ENCODE assay signal across 14 cellular contexts in the genomic region with DNA sequence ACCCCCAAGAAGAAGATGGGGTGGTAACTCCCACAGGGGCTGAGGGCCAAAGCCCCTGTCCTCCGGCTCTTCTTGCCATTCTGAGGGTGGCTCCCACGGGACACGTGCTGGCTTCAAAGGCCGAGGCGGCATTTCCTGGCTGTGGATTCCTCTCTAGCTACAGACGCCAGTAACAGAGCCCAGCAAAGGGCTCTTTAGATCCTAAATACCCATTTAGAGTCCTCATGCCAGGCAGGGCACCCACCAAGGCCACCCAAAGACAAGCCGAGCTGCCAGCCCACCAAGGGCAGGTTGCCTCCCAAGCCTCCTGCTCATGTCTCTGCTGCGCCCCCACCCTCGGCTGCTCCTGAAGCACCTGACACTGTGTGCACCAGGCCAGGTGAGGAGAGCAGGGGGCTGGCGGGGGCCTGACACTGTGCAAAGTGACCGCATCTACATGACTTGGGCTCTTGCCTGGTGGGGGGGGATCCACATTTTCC. TPM values are rescaled to one million over a fixed set of nuclear protein-coding genes. Genes with fewer than 3 reads are reported as not detected.
DNase-seq lines count a peak whose midpoint lies in the region; ATAC-seq, FAIRE-seq and TF ChIP-seq lines count a peak whose summit lies in the region.
"Had no signal": no experiment of that assay in that cellular context is flagged by ENCODE, and none has a peak within 500 bp of the region (broad histone marks: within the 10 kb centered on the region; RNA-seq: fewer than 3 reads in every experiment).

No MANE protein-coding gene starts in this region.

- H3K79me2 ChIP-seq in H1 (ENCODE audit: control insufficient read depth in 1 of 2, insufficient read depth in 2 of 2, low read length in 2 of 2) (no peaks in the 10 kb centered on the region), osteoblast (ENCODE audit: insufficient read depth, low read length) (no peaks in the 10 kb centered on the region)

- H3K9ac ChIP-seq in H1 (replicated peaks in 1 of 4; ENCODE audit: extremely low read depth in 1 of 4, low read depth in 3 of 4, low read length in 3 of 4) = no peak overlapping the region

- peak; percentile 26 for DNase-seq in left ventricle myocardium superior
- no peak for DNase-seq in heart right ventricle
- no peak for DNase-seq in H1 (ENCODE audit: low read depth in 1 of 2, low spot score in 2 of 2)
- DNase-seq in osteoblast (ENCODE audit: insufficient read length, low spot score, missing footprints) = peak; percentile 72
- no peak for DNase-seq in effector memory CD4-positive, alpha-beta T cell
- DNase-seq in cerebellar nuclear complex (lab: John Stamatoyannopoulos, UW) = no peak
- DNase-seq in NCI-H510A (lab: John Stamatoyannopoulos, UW) = no peak
- DNase-seq: Calu3; CD4-positive, CD25-positive, alpha-beta regulatory T cell; DMS 273 treated with DMSO at 0.1 percent for 48 hours had no signal

- H3K27ac ChIP-seq in heart right ventricle (no peak overlapping the region), H1 (ENCODE audit: low read depth, low read length) (no peak overlapping the region), osteoblast (ENCODE audit: low read depth, low read length) (no peak overlapping the region)
- no peak overlapping the region for H3K27ac ChIP-seq in effector memory CD4-positive, alpha-beta T cell (ENCODE audit: insufficient read depth, low read length, poor library complexity, severe bottlenecking)
- H3K27ac ChIP-seq: 22Rv1, HL-60 had no signal

- TF ChIP-seq RAD21 in H1 (IDR thresholded peaks at IDR 0.05 in 1 of 2, conservative IDR thresholded peaks at IDR 0.05 in 1 of 2; ENCODE audit: low read depth in 2 of 2, low read length in 2 of 2) = no peak

- ATAC-seq in left ventricle myocardium superior = no peak
- ATAC-seq in heart right ventricle = no peak

- no peaks in the 10 kb centered on the region for H3K79me1 ChIP-seq in H1 (ENCODE audit: low read depth, low read length)

- H3K4me1 ChIP-seq in heart right ventricle (peaks cover 0 to 2% (median 0%) of the 10 kb centered on the region in 9 donors), H1 (replicated peaks in 1 of 4; ENCODE audit: control insufficient read depth in 3 of 4, insufficient read depth in 4 of 4, low read length in 3 of 4) (peaks cover 0 to 5% (median 2%) of the 10 kb centered on the region in 4 experiments; a peak in 4 of 7 replicates), osteoblast (ENCODE audit: insufficient read depth, low read length) (no peaks in the 10 kb centered on the region)
- no peaks in the 10 kb centered on the region for H3K4me1 ChIP-seq in effector memory CD4-positive, alpha-beta T cell (ENCODE audit: control insufficient read depth, insufficient read depth, low read length, poor library complexity, severe bottlenecking)

- H3K56ac ChIP-seq in H1 (replicated peaks; ENCODE audit: insufficient read length, low read depth, low read length) = no peak overlapping the region

- TF ChIP-seq CTCF in heart right ventricle (IDR thresholded peaks at IDR 0.05) (no peak), H1 (IDR thresholded peaks at IDR 0.05; ENCODE audit: control extremely low read depth in 1 of 3, insufficient read depth in 1 of 3, low read depth in 1 of 3, low read length in 3 of 3) (no peak), osteoblast (IDR thresholded peaks at IDR 0.05; ENCODE audit: extremely low read depth, low read depth, low read length) (no peak)

- intact Hi-C loops in left ventricle myocardium superior (cut with micrococcal nuclease) (no loop called here), heart right ventricle (cut with DNase I) (no loop called here)

- peak overlapping the region; percentile 28; the same call in 1 of the 2 replicates for H4K8ac ChIP-seq in H1 (ENCODE audit: extremely low read depth, insufficient read depth, low read length)

- H3K36me3 ChIP-seq in heart right ventricle (peaks cover 0 to 12% (median 0%) of the 10 kb centered on the region in 9 donors), H1 (ENCODE audit: control insufficient read depth in 2 of 4, insufficient read depth in 4 of 4, low read length in 3 of 4) (peaks cover 0 to 18% (median 1%) of the 10 kb centered on the region in 4 experiments; a peak in 4 of 8 replicates), osteoblast (ENCODE audit: insufficient read depth, low read length) (no peaks in the 10 kb centered on the region)
- H3K36me3 ChIP-seq in effector memory CD4-positive, alpha-beta T cell (ENCODE audit: control insufficient read depth, insufficient read depth, low read length) = no peaks in the 10 kb centered on the region

- no peak overlapping the region for H3K14ac ChIP-seq in H1 (ENCODE audit: insufficient read length)

- TF ChIP-seq EP300 in H1 (IDR thresholded peaks at IDR 0.05; ENCODE audit: borderline replicate concordance in 1 of 2, low read depth in 2 of 2, low read length in 2 of 2) = no peak

- no peak overlapping the region for H2BK5ac ChIP-seq in H1 (ENCODE audit: low read depth, low read length)

- H2BK12ac ChIP-seq in H1 (ENCODE audit: low read depth, low read length) = no peak overlapping the region

- H4K5ac ChIP-seq in H1 (ENCODE audit: insufficient read length, low read depth, low read length) = no peak overlapping the region

- POLR2A ChIA-PET in H1 (lab: Charles Lee; ENCODE audit: partially characterized antibody) = interaction anchor here (0.9 to 1.8 kb wide), 4 partner anchors 13 to 32 kb away, joined by 3 to 4 read pairs (median 4); a partner anchor contains a TSS

- no peak overlapping the region for H2BK20ac ChIP-seq in H1 (ENCODE audit: low read length)

- H3K4me2 ChIP-seq in H1 (ENCODE audit: insufficient read depth in 1 of 2, low read depth in 2 of 2, low read length in 2 of 2) = no peak overlapping the region
- no peak overlapping the region for H3K4me2 ChIP-seq in osteoblast (ENCODE audit: insufficient read depth, low read length)

- H4K91ac ChIP-seq in H1 (replicated peaks; ENCODE audit: insufficient read length, low read length) = no peak overlapping the region

- CTCF ChIA-PET in H1 (lab: Charles Lee; ENCODE audit: partially characterized antibody) = interaction anchor here (3.7 to 13.8 kb wide), 3 partner anchors 9 to 113 kb away, joined by 20 to 199 read pairs (median 58); a partner anchor contains a TSS

- H3K4ac ChIP-seq in H1 (replicated peaks; ENCODE audit: insufficient read length, low read depth, low read length) = no peak overlapping the region

- H3K23me2 ChIP-seq in H1 (ENCODE audit: low read depth, low read length) = no peaks in the 10 kb centered on the region

- no peak overlapping the region for H2AFZ ChIP-seq in H1 (ENCODE audit: low read length)
- no peak overlapping the region for H2AFZ ChIP-seq in osteoblast (ENCODE audit: low read length)

- H3K4me3 ChIP-seq in heart right ventricle (no peak overlapping the region), H1 (ENCODE audit: extremely low read depth in 1 of 4, insufficient read depth in 2 of 4, low read depth in 3 of 4, low read length in 4 of 4) (no peak overlapping the region), osteoblast (ENCODE audit: insufficient read depth, low read length) (no peak overlapping the region)
- H3K4me3 ChIP-seq in effector memory CD4-positive, alpha-beta T cell (ENCODE audit: insufficient read depth, low read depth, low read length, poor library complexity, severe bottlenecking) = no peak overlapping the region

- 87 to 90% methylated on average over 11 of the region's 11 CpGs for WGBS in heart right ventricle, 2 donors
- WGBS in H1 (ENCODE audit: extremely low coverage in 1 of 2, insufficient coverage in 1 of 2, insufficient read length in 1 of 2, insufficient replicate concordance in 2 of 2, low coverage in 1 of 2, low lambda C conversion rate in 2 of 2, missing lambda C conversion rate in 1 of 2), 2 experiments = 86% methylated on average over 10 of the region's 11 CpGs; no CpG with 5 or more reads in 1 of the 2 experiments

- no peak overlapping the region for H3K23ac ChIP-seq in H1 (ENCODE audit: insufficient read length)

- TF ChIP-seq POLR2A in H1 (IDR thresholded peaks at IDR 0.05; ENCODE audit: control extremely low read depth in 1 of 2, low read depth in 2 of 2, low read length in 2 of 2) = no peak

- no peak overlapping the region for H2AK5ac ChIP-seq in H1 (ENCODE audit: low read depth, low read length)

- no peaks in the 10 kb centered on the region for H3K27me3 ChIP-seq in heart right ventricle
- no peaks in the 10 kb centered on the region for H3K27me3 ChIP-seq in H1 (replicated peaks in 1 of 4; ENCODE audit: control insufficient read depth in 3 of 4, extremely low read depth in 1 of 4, insufficient read depth in 3 of 4, low read length in 3 of 4)
- H3K27me3 ChIP-seq in osteoblast (ENCODE audit: insufficient read depth, low read length) = no peaks in the 10 kb centered on the region
- H3K27me3 ChIP-seq in effector memory CD4-positive, alpha-beta T cell (replicated peaks; ENCODE audit: control insufficient read depth, insufficient read depth, low read length, poor library complexity, severe bottlenecking) = no peaks in the 10 kb centered on the region

- H4K20me1 ChIP-seq in H1 (replicated peaks in 1 of 2; ENCODE audit: control insufficient read depth in 1 of 2, insufficient read depth in 2 of 2, low read length in 2 of 2) (peaks cover 2 to 6% of the 10 kb centered on the region in 2 experiments), osteoblast (ENCODE audit: insufficient read depth, low read length) (no peaks in the 10 kb centered on the region)

- no peak overlapping the region for H3K18ac ChIP-seq in H1 (ENCODE audit: extremely low read depth, low read length)

- H2BK15ac ChIP-seq in H1 (ENCODE audit: low read length) = no peak overlapping the region

- no peak for FAIRE-seq in H1 (lab: Jason Lieb, UNC)
- FAIRE-seq: GM18507, H54 had no signal

- H2BK120ac ChIP-seq in H1 (replicated peaks; ENCODE audit: low read depth, low read length) = no peak overlapping the region

- H3K9me3 ChIP-seq in heart right ventricle (no peaks in the 10 kb centered on the region), H1 (ENCODE audit: insufficient read depth in 2 of 2, low read depth in 1 of 2, low read length in 1 of 2) (no peaks in the 10 kb centered on the region), osteoblast (ENCODE audit: low read depth, low read length) (no peaks in the 10 kb centered on the region)
- H3K9me3 ChIP-seq in effector memory CD4-positive, alpha-beta T cell (ENCODE audit: control insufficient read depth, low read length) = no peaks in the 10 kb centered on the region

RNA-seq across cellular contexts. Expression of a gene that starts 5.7 kb away (rescaled TPM):
- 17.2 TPM for total RNA-seq in left ventricle myocardium superior
- total RNA-seq in heart right ventricle = 10 to 100 TPM in 9 of 10 donors, 1 to 10 TPM in 1; 9.1 to 20.7 (median 13.6) TPM
- polyA plus RNA-seq in heart right ventricle = 10 to 100 TPM; 13.7 to 33.1 TPM
- 64.3 and 67.6 TPM in 2 replicates for total RNA-seq in H1 (2021; fragmentation: NEBNext Ultra II Directional; extraction: Animal tissue kit (Norgen Biotek cat#: 25700))
- polyA plus RNA-seq in H1 (2011; rRNA removed) = 49.8 and 66.9 TPM in 2 replicates
- polyA plus RNA-seq in H1 (2011; cell fraction: cytosol; rRNA removed) = 38.6 TPM
- 112 TPM for polyA plus RNA-seq in H1 (2011; cell fraction: nucleus; rRNA removed)
- 24.3 to 37.8 TPM (median 34.2 TPM) in 4 replicates for polyA plus RNA-seq in H1 (2012, experiment 1 of 2)
- 32.6 TPM for polyA plus RNA-seq in H1 (2012, experiment 2 of 2)
- 37.5 TPM for polyA plus RNA-seq in H1 (2013, experiment 1 of 2)
- 32.3 TPM for polyA plus RNA-seq in H1 (2013, experiment 2 of 2)
- polyA minus RNA-seq in H1 (2011; rRNA and poly(A)+ RNA removed) = 8.3 and 9.8 TPM in 2 replicates
- 32.6 TPM for polyA minus RNA-seq in H1 (2011; cell fraction: cytosol; rRNA and poly(A)+ RNA removed)
- 32.0 TPM for polyA minus RNA-seq in H1 (2011; cell fraction: nucleus; rRNA and poly(A)+ RNA removed)
- 15.9 and 16.3 TPM in 2 replicates for total RNA-seq in osteoblast

RNA-seq across cellular contexts. Expression of a gene that starts 19.4 kb away (rescaled TPM):
- total RNA-seq in left ventricle myocardium superior (6.5 TPM), heart right ventricle (1 to 10 TPM; 2.5 to 7.5 (median 4.9) TPM), osteoblast (11.5 and 18.1 TPM in 2 replicates)
- polyA plus RNA-seq in heart right ventricle (1 to 10 TPM; 3.4 to 9.2 TPM), H1 (2011; rRNA removed) (84.8 and 119 TPM in 2 replicates)
- 33.7 and 35.8 TPM in 2 replicates for total RNA-seq in H1 (2021; fragmentation: NEBNext Ultra II Directional; extraction: Animal tissue kit (Norgen Biotek cat#: 25700))
- polyA plus RNA-seq in H1 (2011; cell fraction: cytosol; rRNA removed) = 51.7 TPM
- 112 TPM for polyA plus RNA-seq in H1 (2011; cell fraction: nucleus; rRNA removed)
- polyA plus RNA-seq in H1 (2012, experiment 1 of 2) = 26.3 to 35.1 TPM (median 34.3 TPM) in 4 replicates
- polyA plus RNA-seq in H1 (2012, experiment 2 of 2) = 38.1 TPM
- polyA plus RNA-seq in H1 (2013, experiment 1 of 2) = 44.3 TPM
- polyA plus RNA-seq in H1 (2013, experiment 2 of 2) = 46.4 TPM
- polyA minus RNA-seq in H1 (2011; rRNA and poly(A)+ RNA removed) = 22.8 and 25.8 TPM in 2 replicates
- polyA minus RNA-seq in H1 (2011; cell fraction: cytosol; rRNA and poly(A)+ RNA removed) = 22.8 TPM
- 27.7 TPM for polyA minus RNA-seq in H1 (2011; cell fraction: nucleus; rRNA and poly(A)+ RNA removed)

Comparison
In these comparisons a context has a peak if more than half of its experiments do, and no peak if none do; other contexts are left out.
1. DNase-seq: peak in left ventricle myocardium superior (single experiment) and osteoblast (single experiment); none in heart right ventricle (0 of 2), H1 (0 of 2), effector memory CD4-positive, alpha-beta T cell (0 of 3), cerebellar nuclear complex (0 of 2) and NCI-H510A (single experiment).